Comparison of ENCODE assay signal across 10 cellular contexts in genomic region chr15:89115547-89115946, GRCh38. TPM values are rescaled to one million over a fixed set of nuclear protein-coding genes. Genes with fewer than 3 reads are reported as not detected.
DNase-seq lines count a peak whose midpoint lies in the region; ATAC-seq and TF ChIP-seq lines count a peak whose summit lies in the region.
"Had no signal": no experiment of that assay in that cellular context is flagged by ENCODE, and none has a peak within 500 bp of the region (broad histone marks: within the 10 kb centered on the region; RNA-seq: fewer than 3 reads in every experiment).

No MANE protein-coding gene starts in this region.

- H3K4me3 ChIP-seq in heart left ventricle (no peak overlapping the region), vagina (no peak overlapping the region)

- no peak for TF ChIP-seq CTCF in heart left ventricle (IDR thresholded peaks at IDR 0.05)
- no peak for TF ChIP-seq CTCF in vagina (IDR thresholded peaks at IDR 0.05)

- WGBS in heart left ventricle, 4 donors = 78 to 91% (median 83%) methylated on average over 5 of the region's 5 CpGs

- H3K27ac ChIP-seq in heart left ventricle (peak overlapping the region; percentile 8 to 94 (median 80)), angular gyrus (ENCODE audit: low read depth, low read length) (peak overlapping the region; percentile 71), vagina (peak overlapping the region; percentile 42)

- no peak for DNase-seq in heart left ventricle
- no peak for DNase-seq in cardiac septum (ENCODE audit: low spot score)
- peak; percentile 58 to 83 for DNase-seq in left colon
- DNase-seq in vagina (ENCODE audit: extremely low spot score in 2 of 2) = no peak
- DNase-seq in activated CD4-positive, CD25-positive, alpha-beta regulatory T cell treated with anti-CD3 and anti-CD28 coated beads, Interleukin-2, amount 50 U/mL, for 72 hours = no peak
- DNase-seq in activated CD8-positive, alpha-beta memory T cell treated with anti-CD3 and anti-CD28 coated beads, Interleukin-2, amount 50 U/mL, for 4 hours = no peak
- DNase-seq: activated naive CD8-positive, alpha-beta T cell treated with anti-CD3 and anti-CD28 coated beads, Interleukin-2, amount 10 ng/mL, durations not matched to agents 7 days and 5 days; Kasumi-1 had no signal

- H3K27me3 ChIP-seq in heart left ventricle (no peaks in the 10 kb centered on the region), vagina (no peaks in the 10 kb centered on the region)

- TF ChIP-seq POLR2A in heart left ventricle (IDR thresholded peaks at IDR 0.05) = no peak
- no peak for TF ChIP-seq POLR2A in vagina (IDR thresholded peaks at IDR 0.05)

- H3K4me1 ChIP-seq in heart left ventricle = peaks cover 5 to 95% (median 72%) of the 10 kb centered on the region in 12 donors
- peaks cover 79% of the 10 kb centered on the region for H3K4me1 ChIP-seq in vagina

- H3K9me3 ChIP-seq in heart left ventricle (no peaks in the 10 kb centered on the region), vagina (no peaks in the 10 kb centered on the region)

- intact Hi-C loops in heart left ventricle (cut with DNase I) (loop anchor here in 1 of 10 donors (2.0 kb wide), 1 partner anchor 27 kb away; the partner anchor contains the start of gene ABHD2), cardiac septum (cut with DNase I) (no loop called here), left colon (cut with DNase I, micrococcal nuclease) (no loop called here), vagina (cut with DNase I) (no loop called here)

- H3K36me3 ChIP-seq in heart left ventricle = peaks cover 0 to 65% (median 47%) of the 10 kb centered on the region in 9 donors
- peaks cover 0 to 15% of the 10 kb centered on the region in 2 donors for H3K36me3 ChIP-seq in vagina

- ATAC-seq in heart left ventricle (no peak), left colon (peak; percentile 72), HG03457 (IDR thresholded peaks at IDR 0.05; ENCODE audit: unreplicated experiment) (no peak)

RNA-seq across cellular contexts. Expression of gene ABHD2, which starts 27.3 kb away (rescaled TPM):
- total RNA-seq in heart left ventricle (100 to 1,000 TPM in 6 of 9 donors, 10 to 100 TPM in 3; 53.4 to 243 (median 128) TPM), cardiac septum (185 TPM), left colon (100 to 1,000 TPM; 100 to 112 TPM), vagina (33.6 TPM)
- polyA plus RNA-seq in heart left ventricle = 100 to 1,000 TPM in 1 of 2 donors, 1 to 10 TPM in 1; 8.6 to 112 TPM

Comparison
In these comparisons a context has a peak if more than half of its experiments do, and no peak if none do; other contexts are left out.
1. DNase-seq: peak in left colon (2 of 2); none in heart left ventricle (0 of 5), cardiac septum (single experiment), vagina (0 of 2), activated CD4-positive, CD25-positive, alpha-beta regulatory T cell treated with anti-CD3 and anti-CD28 coated beads, Interleukin-2, amount 50 U/mL, for 72 hours (single experiment) and activated CD8-positive, alpha-beta memory T cell treated with anti-CD3 and anti-CD28 coated beads, Interleukin-2, amount 50 U/mL, for 4 hours (single experiment).
2. Peak in every context shown above with its lines, with median percentiles within 50 percentile points of each other: H3K27ac ChIP-seq.